10 cellular contexts compared by ENCODE assay signal in the genomic region with DNA sequence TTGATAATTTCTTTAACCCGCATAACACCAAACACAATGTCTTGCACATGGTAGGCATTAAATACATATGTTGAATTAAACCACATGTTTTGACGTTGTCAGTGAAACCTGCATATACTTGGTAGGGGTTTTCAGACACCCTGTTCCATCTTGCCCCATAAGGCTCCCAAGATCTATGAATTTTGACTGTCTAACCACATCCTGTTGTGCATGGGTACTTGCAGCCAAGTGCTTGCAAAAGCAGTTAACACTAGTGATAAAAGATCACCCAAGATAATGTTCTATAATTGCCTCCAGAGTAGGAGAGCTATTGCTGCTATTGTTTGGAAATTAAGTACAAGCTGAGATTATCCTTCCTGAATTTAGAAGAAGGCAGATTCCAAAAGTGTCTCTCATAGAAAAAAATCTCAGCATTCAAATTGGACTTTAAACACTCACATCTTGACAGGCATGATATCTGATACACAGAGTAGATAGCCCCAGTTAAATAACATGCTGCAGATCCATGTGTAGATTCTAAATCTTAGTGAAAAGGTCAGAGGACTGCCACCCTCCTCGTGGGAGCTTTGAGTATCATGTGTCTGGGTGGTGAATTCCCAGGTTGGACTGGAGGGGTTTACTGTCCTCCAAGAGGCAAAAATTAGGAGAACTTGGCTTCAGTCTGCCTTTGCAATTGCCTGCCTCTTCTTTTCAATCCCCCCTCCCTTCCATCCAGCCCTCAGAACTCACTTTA. TPM values are rescaled to one million over a fixed set of nuclear protein-coding genes. Genes with fewer than 3 reads are reported as not detected.
DNase-seq lines count a peak whose midpoint lies in the region; ATAC-seq and TF ChIP-seq lines count a peak whose summit lies in the region.
"Had no signal": no experiment of that assay in that cellular context is flagged by ENCODE, and none has a peak within 500 bp of the region (broad histone marks: within the 10 kb centered on the region; RNA-seq: fewer than 3 reads in every experiment).

No MANE protein-coding gene starts in this region.

- H3K9me3 ChIP-seq in CD4-positive, CD25-positive, alpha-beta regulatory T cell (ENCODE audit: control insufficient read depth in 2 of 2, low read length in 2 of 2): no peaks in the 10 kb centered on the region

- peak overlapping the region; percentile 93 to 96 (median 95) for H3K27ac Mint-ChIP-seq in CD4-positive, CD25-positive, alpha-beta regulatory T cell

- intact Hi-C loops in dorsolateral prefrontal cortex (cut with DNase I): no loop called here

- H3K27me3 ChIP-seq in CD4-positive, CD25-positive, alpha-beta regulatory T cell (ENCODE audit: control insufficient read depth, insufficient read depth, low read length): no peaks in the 10 kb centered on the region
- H3K27me3 ChIP-seq in dorsolateral prefrontal cortex: no peaks in the 10 kb centered on the region

- peak; percentile 96 to 98 for ATAC-seq in CD4-positive, CD25-positive, alpha-beta regulatory T cell (ENCODE audit: low read depth in 2 of 2)
- peak; percentile 61 for ATAC-seq in GM21390 (IDR thresholded peaks at IDR 0.05; ENCODE audit: unreplicated experiment)

- peaks cover 11% of the 10 kb centered on the region for H3K36me3 Mint-ChIP-seq in CD4-positive, CD25-positive, alpha-beta regulatory T cell

- H3K27ac ChIP-seq in CD4-positive, CD25-positive, alpha-beta regulatory T cell (ENCODE audit: insufficient read depth, low read length, poor library complexity, severe bottlenecking): peak overlapping the region; percentile 81
- H3K27ac ChIP-seq in dorsolateral prefrontal cortex: no peak overlapping the region
- H3K27ac ChIP-seq: HL-60 had no signal

- DNase-seq in CD4-positive, CD25-positive, alpha-beta regulatory T cell: peak; percentile 35 to 94 (median 85)
- DNase-seq in T-helper 2 cell (peak in 3 of 5 experiments; percentile 25 to 98 (median 72)), fibroblast of the aortic adventitia (ENCODE audit: low read depth) (peak; percentile 78), RKO (ENCODE audit: low spot score) (no peak), dorsolateral prefrontal cortex (no peak), HUDEP-2 (lab: John Stamatoyannopoulos, UW; ENCODE audit: unreplicated experiment in 76 of 76) (no peak), SIG-M5 (lab: John Stamatoyannopoulos, UW) (no peak)
- DNase-seq: Right ventricle myocardium superior had no signal

- H3K4me3 Mint-ChIP-seq in CD4-positive, CD25-positive, alpha-beta regulatory T cell: peak overlapping the region; percentile 65 to 81 (median 79)

- peaks cover 0 to 17% (median 6%) of the 10 kb centered on the region in 7 donors for H3K9me3 Mint-ChIP-seq in CD4-positive, CD25-positive, alpha-beta regulatory T cell

- peaks cover 51% of the 10 kb centered on the region for H3K4me1 ChIP-seq in CD4-positive, CD25-positive, alpha-beta regulatory T cell (ENCODE audit: control insufficient read depth, insufficient read depth, low read length, poor library complexity, severe bottlenecking)

- H3K4me1 Mint-ChIP-seq in CD4-positive, CD25-positive, alpha-beta regulatory T cell: peaks cover 24 to 74% (median 56%) of the 10 kb centered on the region in 4 donors

- peak overlapping the region; percentile 68 for H3K4me3 ChIP-seq in CD4-positive, CD25-positive, alpha-beta regulatory T cell (ENCODE audit: low read depth, low read length)
- H3K4me3 ChIP-seq in fibroblast of the aortic adventitia (ENCODE audit: low read depth, low read length) (no peak overlapping the region), dorsolateral prefrontal cortex (no peak overlapping the region)

- no peaks in the 10 kb centered on the region for H3K36me3 ChIP-seq in CD4-positive, CD25-positive, alpha-beta regulatory T cell (ENCODE audit: control insufficient read depth, insufficient read depth, low read length)

- H3K27me3 Mint-ChIP-seq in CD4-positive, CD25-positive, alpha-beta regulatory T cell: no peaks in the 10 kb centered on the region

- TF ChIP-seq CTCF in fibroblast of the aortic adventitia (IDR thresholded peaks at IDR 0.05; ENCODE audit: insufficient read depth, low read length) (no peak), dorsolateral prefrontal cortex (IDR thresholded peaks at IDR 0.05 in 54 of 56, conservative IDR thresholded peaks at IDR 0.05 in 2 of 56; ENCODE audit: low read depth in 1 of 56, partially characterized antibody in 56 of 56) (no peak)

RNA-seq across cellular contexts. Expression of a gene that starts 25.8 kb away (rescaled TPM):
- total RNA-seq in CD4-positive, CD25-positive, alpha-beta regulatory T cell: not detected
- polyA plus RNA-seq in CD4-positive, CD25-positive, alpha-beta regulatory T cell: under 1 TPM in 3 of 4 donors, not detected in 1; 0.06 to 0.39 (median 0.11) TPM
- not detected in 2 replicates for total RNA-seq in fibroblast of the aortic adventitia (ENCODE audit: low replicate concordance)
- total RNA-seq in dorsolateral prefrontal cortex: not detected
- total RNA-seq: Right ventricle myocardium superior had no signal

RNA-seq across cellular contexts. Expression of a gene that starts 59.2 kb away (rescaled TPM):
- 21.4 TPM for total RNA-seq in CD4-positive, CD25-positive, alpha-beta regulatory T cell
- polyA plus RNA-seq in CD4-positive, CD25-positive, alpha-beta regulatory T cell: 10 to 100 TPM; 11.5 to 16.0 (median 12.8) TPM
- total RNA-seq in fibroblast of the aortic adventitia (ENCODE audit: low replicate concordance) (25.0 and 38.2 TPM in 2 replicates), dorsolateral prefrontal cortex (10 to 100 TPM; 28.3 to 69.6 (median 48.6) TPM)

RNA-seq across cellular contexts. Expression of a gene that starts 59.3 kb away (rescaled TPM):
- 0.49 TPM for total RNA-seq in CD4-positive, CD25-positive, alpha-beta regulatory T cell
- 1 to 10 TPM; 1.9 to 5.2 (median 4.3) TPM for polyA plus RNA-seq in CD4-positive, CD25-positive, alpha-beta regulatory T cell
- 19.2 and 32.7 TPM in 2 replicates for total RNA-seq in fibroblast of the aortic adventitia (ENCODE audit: low replicate concordance)
- total RNA-seq in dorsolateral prefrontal cortex: 10 to 100 TPM; 33.7 to 84.2 (median 59.9) TPM

Comparison
In these comparisons a context has a peak if more than half of its experiments do, and no peak if none do; other contexts are left out.
1. DNase-seq: peak in CD4-positive, CD25-positive, alpha-beta regulatory T cell (3 of 3), T-helper 2 cell (3 of 5) and fibroblast of the aortic adventitia (single experiment); none in RKO (single experiment), dorsolateral prefrontal cortex (0 of 10), HUDEP-2 (0 of 76) and SIG-M5 (single experiment).
2. RNA of a gene that starts 59.3 kb away (total RNA-seq): 33.7 to 84.2 TPM in dorsolateral prefrontal cortex and 19.2 to 32.7 TPM in fibroblast of the aortic adventitia; 0.49 TPM in CD4-positive, CD25-positive, alpha-beta regulatory T cell (single experiment); every median in the first group is over 10 times any median in the second.